In the genomic region with DNA sequence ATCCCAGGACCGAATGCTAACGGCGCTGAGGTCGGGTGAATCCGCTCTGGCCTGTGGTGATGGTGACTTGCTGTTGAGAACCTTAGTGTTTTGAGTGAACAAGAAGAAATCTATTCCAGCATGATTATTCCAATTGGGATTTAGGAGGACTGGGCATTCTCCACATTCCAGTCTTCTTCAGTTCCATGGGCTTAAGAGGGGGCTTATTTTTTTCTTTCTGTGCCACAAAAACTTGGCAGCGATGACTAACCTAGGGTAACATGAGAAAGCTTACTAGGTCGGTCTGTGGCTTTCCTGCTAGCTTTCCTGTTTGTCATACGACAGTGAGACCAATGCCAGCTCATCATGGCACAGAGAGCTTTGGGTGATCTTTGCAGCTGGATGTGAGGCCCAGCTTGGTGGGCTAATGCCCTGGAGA, we compare ENCODE assay signal across 1 cellular context.
TF ChIP-seq lines count a peak whose summit lies in the region.

No MANE protein-coding gene starts in this region.

TF ChIP-seq in GM23338, 12 proteins besides CTCF, POLR2A, EP300 and RAD21 (continued from another document):
- TF ChIP-seq, protein P1, sequence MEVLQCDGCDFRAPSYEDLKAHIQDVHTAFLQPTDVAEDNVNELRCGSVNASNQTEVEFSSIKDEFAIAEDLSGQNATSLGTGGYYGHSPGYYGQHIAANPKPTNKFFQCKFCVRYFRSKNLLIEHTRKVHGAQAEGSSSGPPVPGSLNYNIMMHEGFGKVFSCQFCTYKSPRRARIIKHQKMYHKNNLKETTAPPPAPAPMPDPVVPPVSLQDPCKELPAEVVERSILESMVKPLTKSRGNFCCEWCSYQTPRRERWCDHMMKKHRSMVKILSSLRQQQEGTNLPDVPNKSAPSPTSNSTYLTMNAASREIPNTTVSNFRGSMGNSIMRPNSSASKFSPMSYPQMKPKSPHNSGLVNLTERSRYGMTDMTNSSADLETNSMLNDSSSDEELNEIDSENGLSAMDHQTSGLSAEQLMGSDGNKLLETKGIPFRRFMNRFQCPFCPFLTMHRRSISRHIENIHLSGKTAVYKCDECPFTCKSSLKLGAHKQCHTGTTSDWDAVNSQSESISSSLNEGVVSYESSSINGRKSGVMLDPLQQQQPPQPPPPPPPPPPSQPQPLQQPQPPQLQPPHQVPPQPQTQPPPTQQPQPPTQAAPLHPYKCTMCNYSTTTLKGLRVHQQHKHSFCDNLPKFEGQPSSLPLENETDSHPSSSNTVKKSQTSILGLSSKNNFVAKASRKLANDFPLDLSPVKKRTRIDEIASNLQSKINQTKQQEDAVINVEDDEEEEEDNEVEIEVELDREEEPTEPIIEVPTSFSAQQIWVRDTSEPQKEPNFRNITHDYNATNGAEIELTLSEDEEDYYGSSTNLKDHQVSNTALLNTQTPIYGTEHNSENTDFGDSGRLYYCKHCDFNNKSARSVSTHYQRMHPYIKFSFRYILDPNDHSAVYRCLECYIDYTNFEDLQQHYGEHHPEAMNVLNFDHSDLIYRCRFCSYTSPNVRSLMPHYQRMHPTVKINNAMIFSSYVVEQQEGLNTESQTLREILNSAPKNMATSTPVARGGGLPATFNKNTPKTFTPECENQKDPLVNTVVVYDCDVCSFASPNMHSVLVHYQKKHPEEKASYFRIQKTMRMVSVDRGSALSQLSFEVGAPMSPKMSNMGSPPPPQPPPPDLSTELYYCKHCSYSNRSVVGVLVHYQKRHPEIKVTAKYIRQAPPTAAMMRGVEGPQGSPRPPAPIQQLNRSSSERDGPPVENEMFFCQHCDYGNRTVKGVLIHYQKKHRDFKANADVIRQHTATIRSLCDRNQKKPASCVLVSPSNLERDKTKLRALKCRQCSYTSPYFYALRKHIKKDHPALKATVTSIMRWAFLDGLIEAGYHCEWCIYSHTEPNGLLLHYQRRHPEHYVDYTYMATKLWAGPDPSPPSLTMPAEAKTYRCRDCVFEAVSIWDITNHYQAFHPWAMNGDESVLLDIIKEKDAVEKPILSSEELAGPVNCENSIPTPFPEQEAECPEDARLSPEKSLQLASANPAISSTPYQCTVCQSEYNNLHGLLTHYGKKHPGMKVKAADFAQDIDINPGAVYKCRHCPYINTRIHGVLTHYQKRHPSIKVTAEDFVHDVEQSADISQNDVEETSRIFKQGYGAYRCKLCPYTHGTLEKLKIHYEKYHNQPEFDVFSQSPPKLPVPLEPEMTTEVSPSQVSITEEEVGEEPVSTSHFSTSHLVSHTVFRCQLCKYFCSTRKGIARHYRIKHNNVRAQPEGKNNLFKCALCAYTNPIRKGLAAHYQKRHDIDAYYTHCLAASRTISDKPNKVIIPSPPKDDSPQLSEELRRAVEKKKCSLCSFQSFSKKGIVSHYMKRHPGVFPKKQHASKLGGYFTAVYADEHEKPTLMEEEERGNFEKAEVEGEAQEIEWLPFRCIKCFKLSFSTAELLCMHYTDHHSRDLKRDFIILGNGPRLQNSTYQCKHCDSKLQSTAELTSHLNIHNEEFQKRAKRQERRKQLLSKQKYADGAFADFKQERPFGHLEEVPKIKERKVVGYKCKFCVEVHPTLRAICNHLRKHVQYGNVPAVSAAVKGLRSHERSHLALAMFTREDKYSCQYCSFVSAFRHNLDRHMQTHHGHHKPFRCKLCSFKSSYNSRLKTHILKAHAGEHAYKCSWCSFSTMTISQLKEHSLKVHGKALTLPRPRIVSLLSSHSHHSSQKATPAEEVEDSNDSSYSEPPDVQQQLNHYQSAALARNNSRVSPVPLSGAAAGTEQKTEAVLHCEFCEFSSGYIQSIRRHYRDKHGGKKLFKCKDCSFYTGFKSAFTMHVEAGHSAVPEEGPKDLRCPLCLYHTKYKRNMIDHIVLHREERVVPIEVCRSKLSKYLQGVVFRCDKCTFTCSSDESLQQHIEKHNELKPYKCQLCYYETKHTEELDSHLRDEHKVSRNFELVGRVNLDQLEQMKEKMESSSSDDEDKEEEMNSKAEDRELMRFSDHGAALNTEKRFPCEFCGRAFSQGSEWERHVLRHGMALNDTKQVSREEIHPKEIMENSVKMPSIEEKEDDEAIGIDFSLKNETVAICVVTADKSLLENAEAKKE (CRISPR knock-in tag; IDR thresholded peaks at IDR 0.05), result no peak
- no peak for TF ChIP-seq ZNF331 (CRISPR knock-in tag; IDR thresholded peaks at IDR 0.05; ENCODE audit: low read depth)
- no peak for TF ChIP-seq NANOG (IDR thresholded peaks at IDR 0.05; ENCODE audit: borderline replicate concordance)
- no peak for TF ChIP-seq EZH2 (IDR thresholded peaks at IDR 0.05; ENCODE audit: low read depth, unreplicated experiment)
- no peak for TF ChIP-seq POLR2AphosphoS5 (IDR thresholded peaks at IDR 0.05; ENCODE audit: low read depth)
- no peak for TF ChIP-seq JUNB (IDR thresholded peaks at IDR 0.05; ENCODE audit: unreplicated experiment)
- no peak for TF ChIP-seq ETS1 (IDR thresholded peaks at IDR 0.05)
